In genomic region chr14:68520637-68521556, GRCh38 we compare ENCODE assay signal across 12 cellular contexts.
DNase-seq lines count a peak whose midpoint lies in the region; ATAC-seq and TF ChIP-seq lines count a peak whose summit lies in the region.
"Had no signal": no experiment of that assay in that cellular context is flagged by ENCODE, and none has a peak within 500 bp of the region (broad histone marks: within the 10 kb centered on the region; RNA-seq: fewer than 3 reads in every experiment).

No MANE protein-coding gene starts in this region.

- DNase-seq in HT1080 (ENCODE audit: low read depth) (peak; percentile 64), SJCRH30 (peak; percentile 87 to 89), left kidney (ENCODE audit: low read depth, low spot score) (peak; percentile 78), CD14-positive monocyte (ENCODE audit: low spot score) (no peak), T-cell (no peak)
- no peak for DNase-seq in naive thymus-derived CD4-positive, alpha-beta T cell
- DNase-seq: activated B cell treated with CpG ODN at 0.5 μM for 24 hours, cerebellar nuclear complex, NCI-H146 had no signal

- intact Hi-C loops in CD14-positive monocyte (cut with micrococcal nuclease) = no loop called here
- intact Hi-C loops in naive thymus-derived CD4-positive, alpha-beta T cell (cut with micrococcal nuclease) = no loop called here

- no peak overlapping the region for H3K9ac ChIP-seq in subcutaneous abdominal adipose tissue (ENCODE audit: low read length in 5 of 5)

- H3K27me3 ChIP-seq in SJCRH30 = no peaks in the 10 kb centered on the region
- no peaks in the 10 kb centered on the region for H3K27me3 ChIP-seq in subcutaneous abdominal adipose tissue (ENCODE audit: control insufficient read depth in 5 of 5, insufficient read depth in 4 of 5, low read length in 5 of 5)
- no peaks in the 10 kb centered on the region for H3K27me3 ChIP-seq in naive thymus-derived CD4-positive, alpha-beta T cell (ENCODE audit: control insufficient read depth in 2 of 2, insufficient read depth in 2 of 2, low read length in 2 of 2)
- H3K27me3 ChIP-seq: neutrophil had no signal

- ATAC-seq in HG03439 (IDR thresholded peaks at IDR 0.05; ENCODE audit: unreplicated experiment) (no peak), T-cell (replicated peaks in 1 of 4) (no peak)
- ATAC-seq in naive thymus-derived CD4-positive, alpha-beta T cell = no peak

- CTCF ChIA-PET in T-cell (lab: Charles Lee) = interaction anchor here in 1 of 2 donors (0.6 kb wide), 1 partner anchor 864 kb away, joined by 3 read pairs; no protein-coding TSS in a partner anchor
- CTCF ChIA-PET in naive thymus-derived CD4-positive, alpha-beta T cell (lab: Charles Lee) = interaction anchor here (0.9 to 1.7 kb wide), 5 partner anchors 9 to 272 kb away, joined by 3 to 5 read pairs (median 4); no protein-coding TSS in a partner anchor

- H3K4me1 ChIP-seq in SJCRH30 (peaks cover 78% of the 10 kb centered on the region), subcutaneous abdominal adipose tissue (ENCODE audit: control insufficient read depth in 5 of 5, insufficient read depth in 5 of 5, low read length in 5 of 5) (peaks cover 22 to 76% (median 62%) of the 10 kb centered on the region in 5 donors)
- peaks cover 0 to 24% of the 10 kb centered on the region in 2 donors for H3K4me1 ChIP-seq in naive thymus-derived CD4-positive, alpha-beta T cell (ENCODE audit: control insufficient read depth in 2 of 2, insufficient read depth in 2 of 2, low read length in 2 of 2)

- H3K27ac ChIP-seq in SJCRH30 = peak overlapping the region; percentile 92
- H3K27ac ChIP-seq in subcutaneous abdominal adipose tissue (ENCODE audit: low read depth, low read length) = peak overlapping the region; percentile 83
- H3K27ac ChIP-seq in naive thymus-derived CD4-positive, alpha-beta T cell (ENCODE audit: low read depth, low read length) = no peak overlapping the region
- H3K27ac ChIP-seq: neutrophil had no signal

- H3K27ac Mint-ChIP-seq in CD14-positive monocyte = no peak overlapping the region
- H3K27ac Mint-ChIP-seq in T-cell = no peak overlapping the region
- peak overlapping the region in 3 of 9 donors; percentile 49 to 69 (median 66) for H3K27ac Mint-ChIP-seq in naive thymus-derived CD4-positive, alpha-beta T cell

- H3K27me3 Mint-ChIP-seq in CD14-positive monocyte (ENCODE audit: low read depth in 3 of 3) = peaks cover 0 to 3% (median 1%) of the 10 kb centered on the region in 3 donors
- H3K27me3 Mint-ChIP-seq in T-cell = no peaks in the 10 kb centered on the region
- no peaks in the 10 kb centered on the region for H3K27me3 Mint-ChIP-seq in naive thymus-derived CD4-positive, alpha-beta T cell
- H3K27me3 Mint-ChIP-seq: activated B cell treated with CpG ODN at 0.5 μM for 24 hours had no signal

- H3K4me3 ChIP-seq in SJCRH30 (no peak overlapping the region), subcutaneous abdominal adipose tissue (ENCODE audit: low read depth in 1 of 5, low read length in 5 of 5) (no peak overlapping the region)
- H3K4me3 ChIP-seq in naive thymus-derived CD4-positive, alpha-beta T cell (ENCODE audit: low read length) = no peak overlapping the region

- H3K4me1 Mint-ChIP-seq in CD14-positive monocyte (peaks cover 13% of the 10 kb centered on the region), T-cell (peaks cover 25 to 32% (median 29%) of the 10 kb centered on the region in 3 donors)
- H3K4me1 Mint-ChIP-seq in naive thymus-derived CD4-positive, alpha-beta T cell = peaks cover 5 to 52% (median 37%) of the 10 kb centered on the region in 7 donors

- H3K36me3 Mint-ChIP-seq in CD14-positive monocyte (peaks cover 0 to 5% of the 10 kb centered on the region in 2 donors), T-cell (no peaks in the 10 kb centered on the region)
- H3K36me3 Mint-ChIP-seq in naive thymus-derived CD4-positive, alpha-beta T cell = peaks cover 0 to 7% (median 4%) of the 10 kb centered on the region in 5 donors

- peaks cover 0 to 3% (median 0%) of the 10 kb centered on the region in 7 donors for H3K9me3 Mint-ChIP-seq in CD14-positive monocyte
- peaks cover 0 to 4% (median 0%) of the 10 kb centered on the region in 3 donors for H3K9me3 Mint-ChIP-seq in T-cell
- peaks cover 0 to 3% (median 0%) of the 10 kb centered on the region in 11 donors for H3K9me3 Mint-ChIP-seq in naive thymus-derived CD4-positive, alpha-beta T cell

- H3K9me3 ChIP-seq in SJCRH30 (replicated peaks) = no peaks in the 10 kb centered on the region
- H3K9me3 ChIP-seq in subcutaneous abdominal adipose tissue (ENCODE audit: control insufficient read depth in 5 of 5, low read length in 5 of 5) = no peaks in the 10 kb centered on the region
- H3K9me3 ChIP-seq in naive thymus-derived CD4-positive, alpha-beta T cell (ENCODE audit: control insufficient read depth in 2 of 3, low read length in 3 of 3) = no peaks in the 10 kb centered on the region
- H3K9me3 ChIP-seq: neutrophil had no signal

- POLR2A ChIA-PET in T-cell (lab: Charles Lee) = interaction anchor here (0.6 kb wide), 2 partner anchors 8 to 255 kb away, joined by 3 to 4 read pairs; no protein-coding TSS in a partner anchor
- POLR2A ChIA-PET in naive thymus-derived CD4-positive, alpha-beta T cell (lab: Charles Lee) = interaction anchor here (0.6 to 6.9 kb wide), 7 partner anchors 8 to 824 kb away, joined by 3 to 63 read pairs (median 4); no protein-coding TSS in a partner anchor

- no peak for TF ChIP-seq CTCF in CD14-positive monocyte (IDR thresholded peaks at IDR 0.05)

- H3K4me3 Mint-ChIP-seq in CD14-positive monocyte (no peak overlapping the region), T-cell (no peak overlapping the region)
- H3K4me3 Mint-ChIP-seq in naive thymus-derived CD4-positive, alpha-beta T cell = no peak overlapping the region
- H3K4me3 Mint-ChIP-seq: activated B cell treated with CpG ODN at 0.5 μM for 24 hours had no signal

- H3K36me3 ChIP-seq in SJCRH30 (no peaks in the 10 kb centered on the region), subcutaneous abdominal adipose tissue (ENCODE audit: control insufficient read depth in 5 of 5, insufficient read depth in 5 of 5, low read length in 5 of 5) (no peaks in the 10 kb centered on the region)
- H3K36me3 ChIP-seq in naive thymus-derived CD4-positive, alpha-beta T cell (ENCODE audit: control insufficient read depth in 2 of 3, insufficient read depth in 3 of 3, low read length in 3 of 3) = no peaks in the 10 kb centered on the region
- H3K36me3 ChIP-seq: neutrophil had no signal

Comparison
In these comparisons a context has a peak if more than half of its experiments do, and no peak if none do; other contexts are left out.
1. DNase-seq: peak in HT1080 (single experiment), SJCRH30 (2 of 2) and left kidney (single experiment); none in CD14-positive monocyte (single experiment), T-cell (0 of 34) and naive thymus-derived CD4-positive, alpha-beta T cell (0 of 9).